In the genomic region with DNA sequence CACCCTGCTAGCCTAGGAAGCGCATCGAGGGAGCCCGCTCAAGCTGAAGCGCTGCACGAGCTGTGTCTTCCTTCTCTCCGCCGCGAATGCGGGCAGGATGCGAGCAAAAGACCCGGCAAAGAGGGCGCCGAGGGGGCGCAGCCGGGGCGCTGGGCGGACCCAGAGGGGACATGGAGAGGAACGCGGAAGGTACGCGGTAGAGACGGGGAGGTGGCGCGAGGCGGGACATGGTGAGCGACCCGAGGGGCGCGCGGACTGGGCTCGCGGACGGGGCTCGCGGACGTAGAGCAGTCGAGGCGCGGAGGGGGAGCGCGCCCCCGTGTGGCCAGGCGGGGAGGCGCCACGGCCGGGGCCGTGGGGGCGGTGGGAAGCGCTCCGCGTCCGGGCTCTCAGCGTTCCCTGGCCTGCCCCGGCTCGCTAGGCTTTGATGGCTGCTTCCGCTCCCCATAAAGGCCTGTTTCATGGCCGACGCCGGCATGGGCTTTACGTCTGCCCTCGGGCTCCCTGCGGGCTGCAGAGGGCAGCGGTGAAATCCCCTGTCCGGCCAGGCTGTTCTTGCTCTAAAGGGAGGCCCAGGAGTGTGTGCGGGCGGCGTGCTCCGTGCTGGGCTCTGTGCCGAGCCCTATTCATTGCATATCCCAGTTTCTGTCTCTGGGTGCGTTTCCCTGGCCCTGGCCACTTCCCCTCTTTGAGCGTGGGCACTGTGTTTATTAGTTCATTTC, we compare ENCODE assay signal across 2 cellular contexts.
A peak's percentile ranks its signal among the peaks of the same experiment; 100 is the strongest.
TF ChIP-seq lines count a peak whose summit lies in the region.

No MANE protein-coding gene starts in this region.

TF ChIP-seq in HEK293, 187 proteins besides CTCF, POLR2A, EP300 and RAD21:
- TF ChIP-seq EGR2 (tag by site-specific recombination; IDR thresholded peaks at IDR 0.05; ENCODE audit: low read depth) (0 out of 2 replicates have a peak, but pooled peaks have one; percentile 8), ZBTB26 (tag by site-specific recombination; optimal IDR thresholded peaks at IDR 0.05) (peak; percentile 57), ZBTB21 (tag by site-specific recombination; IDR thresholded peaks at IDR 0.05) (no peak), ZBTB8A (tag by site-specific recombination; IDR thresholded peaks at IDR 0.05) (peak; percentile 39; the same call in 1 of the 2 replicates), ZBTB17 (tag by site-specific recombination; IDR thresholded peaks at IDR 0.05) (peak; percentile 70), ZNF704 (tag by site-specific recombination; IDR thresholded peaks at IDR 0.05) (no peak), YY2 (tag by site-specific recombination; IDR thresholded peaks at IDR 0.05) (peak; percentile 43; the same call in 1 of the 2 replicates), ZNF777 (tag by site-specific recombination; IDR thresholded peaks at IDR 0.05; ENCODE audit: borderline replicate concordance) (peak; percentile 81), YY1 (tag by site-specific recombination; IDR thresholded peaks at IDR 0.05) (peak; percentile 33; the same call in 1 of the 2 replicates), ZFHX2 (tag by site-specific recombination; conservative IDR thresholded peaks at IDR 0.05) (peak; percentile 52; the same call in 1 of the 2 replicates), ZNF692 (tag by site-specific recombination; IDR thresholded peaks at IDR 0.05) (0 out of 2 replicates have a peak, but pooled peaks have one; percentile 21), ZBTB48 (tag by site-specific recombination; IDR thresholded peaks at IDR 0.05) (0 out of 2 replicates have a peak, but pooled peaks have one; percentile 15), ZNF335 (tag by site-specific recombination; conservative IDR thresholded peaks at IDR 0.05) (0 out of 2 replicates have a peak, but pooled peaks have one; percentile 23), SP3 (tag by site-specific recombination; IDR thresholded peaks at IDR 0.05) (0 out of 2 replicates have a peak, but pooled peaks have one; percentile 21), REST (tag by site-specific recombination; IDR thresholded peaks at IDR 0.05) (no peak)
TF ChIP-seq in HEK293: peak in this region for 12.

TF ChIP-seq in neural cell, 6 proteins besides CTCF, POLR2A, EP300 and RAD21 (continued from another document):
- TF ChIP-seq TAF1 (IDR thresholded peaks at IDR 0.05; ENCODE audit: low read depth): no peak
